ENCODE assay signal across 2 cellular contexts in the genomic region with DNA sequence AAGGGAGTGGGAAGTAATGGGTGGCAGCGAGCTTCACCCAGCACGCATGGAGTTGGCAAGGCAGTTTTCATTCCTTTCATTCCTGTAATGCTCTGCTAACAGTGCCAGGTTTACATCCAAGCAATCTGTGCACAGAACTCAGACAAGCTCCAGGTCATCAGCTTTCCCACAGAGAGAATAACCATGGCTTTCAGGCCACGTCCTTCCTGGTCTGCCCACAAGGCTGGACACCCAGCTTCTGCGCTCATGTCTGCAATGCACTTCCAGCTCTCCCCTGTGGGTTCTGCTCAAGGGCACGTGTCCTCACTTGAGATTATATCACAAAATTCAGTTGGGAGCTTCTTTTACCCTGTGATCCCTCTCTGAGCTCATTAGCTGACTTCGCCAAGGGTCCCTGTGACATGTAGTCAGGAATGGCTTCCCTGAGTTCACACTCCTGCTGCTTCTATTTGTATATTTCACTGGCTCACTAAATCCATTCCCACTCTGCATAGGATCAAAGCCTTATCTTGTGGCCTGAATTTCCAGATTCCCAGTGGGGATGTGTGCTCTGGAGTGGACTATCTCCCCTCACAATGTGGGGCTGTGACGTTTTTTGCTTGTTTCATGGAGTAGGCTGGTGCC.
TF ChIP-seq lines count a peak whose summit lies in the region.

No MANE protein-coding gene starts in this region.

TF ChIP-seq in IMR-90, 13 proteins besides CTCF, POLR2A, EP300 and RAD21:
- TF ChIP-seq MXI1 (IDR thresholded peaks at IDR 0.05; ENCODE audit: borderline replicate concordance, low read depth, low read length) (no peak), SMC3 (IDR thresholded peaks at IDR 0.05; ENCODE audit: low read depth, low read length) (no peak), FOS (IDR thresholded peaks at IDR 0.05; ENCODE audit: low read depth, low read length) (no peak), MAFK (IDR thresholded peaks at IDR 0.05; ENCODE audit: low read depth, low read length) (no peak), RCOR1 (IDR thresholded peaks at IDR 0.05; ENCODE audit: insufficient replicate concordance, low read length) (no peak), USF2 (IDR thresholded peaks at IDR 0.05; ENCODE audit: low read depth, low read length) (no peak; the same call in 1 of the 2 replicates), NFE2L2 (IDR thresholded peaks at IDR 0.05; ENCODE audit: low read depth, low read length) (no peak), MAZ (IDR thresholded peaks at IDR 0.05; ENCODE audit: borderline replicate concordance, low read depth, low read length) (no peak), BHLHE40 (IDR thresholded peaks at IDR 0.05; ENCODE audit: low read depth, low read length) (no peak), ELK1 (IDR thresholded peaks at IDR 0.05; ENCODE audit: borderline replicate concordance, low read depth, low read length) (no peak), CEBPB (IDR thresholded peaks at IDR 0.05; ENCODE audit: low read depth, low read length) (no peak), CHD1 (IDR thresholded peaks at IDR 0.05; ENCODE audit: low read depth, low read length) (no peak), RFX5 (IDR thresholded peaks at IDR 0.05; ENCODE audit: low read depth, low read length) (no peak)

TF ChIP-seq in H1, 55 proteins besides CTCF, POLR2A, EP300 and RAD21:
- TF ChIP-seq SP2 (IDR thresholded peaks at IDR 0.05; ENCODE audit: low read length) (no peak), RXRA (IDR thresholded peaks at IDR 0.05; ENCODE audit: insufficient read depth, low read depth, low read length) (no peak), TCF12 (IDR thresholded peaks at IDR 0.05; ENCODE audit: low read depth, low read length) (no peak), CTBP2 (IDR thresholded peaks at IDR 0.05; ENCODE audit: borderline replicate concordance, insufficient read depth, insufficient read length, low read length) (no peak), GTF2F1 (IDR thresholded peaks at IDR 0.05; ENCODE audit: borderline replicate concordance, low read depth, low read length) (no peak), RFX5 (IDR thresholded peaks at IDR 0.05; ENCODE audit: borderline replicate concordance, low read depth, low read length) (no peak), RBBP5 (IDR thresholded peaks at IDR 0.05; ENCODE audit: borderline replicate concordance, low read depth, low read length) (no peak), SUZ12 (IDR thresholded peaks at IDR 0.05; ENCODE audit: low read length) (no peak), CHD2 (IDR thresholded peaks at IDR 0.05; ENCODE audit: low read length) (no peak)
